ENCODE assay signal across 15 cellular contexts in the genomic region with DNA sequence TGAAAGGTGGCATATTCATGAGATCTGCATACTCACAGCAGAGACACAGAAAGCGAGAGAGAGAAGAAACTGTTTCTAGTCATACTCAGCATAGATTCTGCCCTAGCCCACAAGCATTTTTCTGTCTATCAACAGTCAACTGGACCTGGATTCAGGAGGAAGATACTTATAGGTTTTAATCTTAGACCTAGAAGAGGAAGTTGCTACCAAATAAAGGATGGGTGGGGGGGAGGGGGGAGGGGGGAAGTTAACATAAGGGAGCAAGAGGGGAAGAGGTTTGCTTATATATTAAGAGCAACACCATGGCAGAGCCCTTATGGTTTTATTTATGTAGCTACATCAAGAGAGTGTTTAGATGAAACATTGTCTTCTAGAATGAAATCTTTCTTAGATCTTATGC.
"Had no signal": no experiment of that assay in that cellular context is flagged by ENCODE, and none has a peak within 500 bp of the region (broad histone marks: within the 10 kb centered on the region; RNA-seq: fewer than 3 reads in every experiment).

No MANE protein-coding gene starts in this region.

- H3K36me3 Mint-ChIP-seq: activated naive CD4-positive, alpha-beta T cell treated with anti-CD3 and anti-CD28 coated beads, Interleukin-2, amount 50 U/mL, for 72 hours; brain; naive thymus-derived CD8-positive, alpha-beta T cell had no signal

- H3K27ac Mint-ChIP-seq: activated naive CD4-positive, alpha-beta T cell treated with anti-CD3 and anti-CD28 coated beads, Interleukin-2, amount 50 U/mL, for 72 hours; brain; naive thymus-derived CD8-positive, alpha-beta T cell; progenitor cell of endocrine pancreas had no signal

- H3K9me3 Mint-ChIP-seq: activated naive CD4-positive, alpha-beta T cell treated with anti-CD3 and anti-CD28 coated beads, Interleukin-2, amount 50 U/mL, for 72 hours; brain; naive thymus-derived CD8-positive, alpha-beta T cell had no signal

- H3K27ac ChIP-seq: neutrophil had no signal

- H3K4me1 Mint-ChIP-seq: brain had no signal

- H3K4me3 ChIP-seq: smooth muscle cell had no signal

- H3K4me3 Mint-ChIP-seq: brain; naive thymus-derived CD8-positive, alpha-beta T cell had no signal

- H3K4me2 ChIP-seq: smooth muscle cell had no signal

- H3K9me3 ChIP-seq: neutrophil had no signal

- H3K36me3 ChIP-seq: neutrophil had no signal

- DNase-seq: activated CD4-positive, alpha-beta T cell treated with anti-CD3 and anti-CD28 coated beads, Interleukin-2, amount 50 U/mL, for 4 hours; activated T-cell treated with anti-CD3 and anti-CD28 coated beads, Interleukin-2, amount 50 U/mL, for 1 hour; amygdala; hypothalamus; kidney glomerular epithelial cell; naive thymus-derived CD8-positive, alpha-beta T cell; right cardiac atrium; stimulated activated naive CD4-positive, alpha-beta T cell; trophoblast cell had no signal

- H3K27me3 Mint-ChIP-seq: progenitor cell of endocrine pancreas had no signal

- ATAC-seq: activated CD4-positive, CD25-positive, alpha-beta regulatory T cell treated with anti-CD3 and anti-CD28 coated beads, Interleukin-2, amount 50 U/mL, for 24 hours; activated naive CD4-positive, alpha-beta T cell treated with anti-CD3 and anti-CD28 coated beads, Interleukin-2, amount 50 U/mL, for 72 hours; naive thymus-derived CD8-positive, alpha-beta T cell; right cardiac atrium had no signal
